ENCODE assay signal across 8 cellular contexts in genomic region chr17:74779948-74780400, GRCh38. TPM values are rescaled to one million over a fixed set of nuclear protein-coding genes. Genes with fewer than 3 reads are reported as not detected.
DNase-seq lines count a peak whose midpoint lies in the region; ATAC-seq and TF ChIP-seq lines count a peak whose summit lies in the region.

No MANE protein-coding gene starts in this region.

- H3K27ac ChIP-seq in HL-60 (replicated peaks) = peak overlapping the region; percentile 84
- peak overlapping the region in 1 of 2 donors; percentile 74 for H3K27ac ChIP-seq in left lung
- H3K27ac ChIP-seq in upper lobe of right lung = peak overlapping the region; percentile 58

- H3K36me3 ChIP-seq in left lung (peaks cover 0 to 20% of the 10 kb centered on the region in 2 donors), upper lobe of right lung (no peaks in the 10 kb centered on the region)

- DNase-seq in HL-60 (ENCODE audit: low read depth in 1 of 2, low spot score in 1 of 2) = peak; percentile 98 to 99
- peak; percentile 46 for DNase-seq in activated T-cell treated with anti-CD3 and anti-CD28 coated beads for 48 hours (ENCODE audit: low read depth)
- DNase-seq in left lung = peak; percentile 81 to 83
- DNase-seq in upper lobe of right lung = peak; percentile 83
- no peak for DNase-seq in NCI-H2081 treated with DMSO at 0.1 percent for 48 hours (lab: John Stamatoyannopoulos, UW)
- DNase-seq in COR-L47 (lab: John Stamatoyannopoulos, UW) = no peak

- no peaks in the 10 kb centered on the region for H3K9me3 ChIP-seq in left lung
- H3K9me3 ChIP-seq in upper lobe of right lung = no peaks in the 10 kb centered on the region

- ATAC-seq in GM18907 (IDR thresholded peaks at IDR 0.05; ENCODE audit: unreplicated experiment) = peak; percentile 55
- ATAC-seq in left lung = peak; percentile 51
- ATAC-seq in upper lobe of right lung = peak; percentile 75
- no peak for ATAC-seq in HG02763 (IDR thresholded peaks at IDR 0.05; ENCODE audit: unreplicated experiment)

- TF ChIP-seq CTCF in HL-60 (IDR thresholded peaks at IDR 0.05; ENCODE audit: insufficient read depth, low read length) = no peak
- no peak for TF ChIP-seq CTCF in left lung (IDR thresholded peaks at IDR 0.05)
- TF ChIP-seq CTCF in upper lobe of right lung (IDR thresholded peaks at IDR 0.05) = no peak

- H3K27me3 ChIP-seq in HL-60 (ENCODE audit: insufficient read depth, poor library complexity, severe bottlenecking) (no peaks in the 10 kb centered on the region), left lung (no peaks in the 10 kb centered on the region), upper lobe of right lung (no peaks in the 10 kb centered on the region)

- H3K4me3 ChIP-seq in HL-60 (replicated peaks; ENCODE audit: insufficient read depth, low read length) (no peak overlapping the region), left lung (no peak overlapping the region), upper lobe of right lung (no peak overlapping the region)

- intact Hi-C loops in left lung (cut with DNase I) = no loop called here
- intact Hi-C loops in upper lobe of right lung (cut with DNase I) = no loop called here

- H3K4me1 ChIP-seq in left lung (peaks cover 13 to 58% of the 10 kb centered on the region in 2 donors), upper lobe of right lung (peaks cover 19% of the 10 kb centered on the region)

RNA-seq across cellular contexts. Expression of gene NAT9, which starts 3.8 kb away (rescaled TPM):
- total RNA-seq in left lung = 10 to 100 TPM; 42.8 to 45.8 TPM
- 40.8 TPM for total RNA-seq in upper lobe of right lung

RNA-seq across cellular contexts. Expression of gene NHERF1, which starts 31.5 kb away (rescaled TPM):
- 10 to 100 TPM; 25.5 to 37.5 TPM for total RNA-seq in left lung
- 28.4 TPM for total RNA-seq in upper lobe of right lung

RNA-seq across cellular contexts. Expression of gene RAB37, which starts 42.9 kb away (rescaled TPM):
- total RNA-seq in left lung (1 to 10 TPM; 3.2 to 4.8 TPM), upper lobe of right lung (6.8 TPM)

Comparison
In these comparisons a context has a peak if more than half of its experiments do, and no peak if none do; other contexts are left out.
1. DNase-seq: peak in HL-60 (2 of 2), activated T-cell treated with anti-CD3 and anti-CD28 coated beads for 48 hours (single experiment), left lung (2 of 2) and upper lobe of right lung (single experiment); none in NCI-H2081 treated with DMSO at 0.1 percent for 48 hours (single experiment) and COR-L47 (single experiment).